ENCODE assay signal across 26 cellular contexts in genomic region chr16:69138608-69139007, GRCh38. TPM values are rescaled to one million over a fixed set of nuclear protein-coding genes. Genes with fewer than 3 reads are reported as not detected.
DNase-seq lines count a peak whose midpoint lies in the region; ATAC-seq, FAIRE-seq and TF ChIP-seq lines count a peak whose summit lies in the region.
"Had no signal": no experiment of that assay in that cellular context is flagged by ENCODE, and none has a peak within 500 bp of the region (broad histone marks: within the 10 kb centered on the region; RNA-seq: fewer than 3 reads in every experiment).

No MANE protein-coding gene starts in this region.

- H2AFZ ChIP-seq in GM12878 (ENCODE audit: control insufficient read depth, low read depth, low read length) (no peak overlapping the region), osteoblast (ENCODE audit: low read length) (no peak overlapping the region)
- H2AFZ ChIP-seq: GM23338 had no signal

- H3K36me3 ChIP-seq in GM12878 (ENCODE audit: control insufficient read depth in 2 of 2, insufficient read depth in 2 of 2, low read length in 1 of 2) (peaks cover 19 to 29% of the 10 kb centered on the region in 2 experiments), osteoblast (ENCODE audit: insufficient read depth, low read length) (peaks cover 62% of the 10 kb centered on the region)

- H3K27me3 Mint-ChIP-seq in activated T-cell treated with anti-CD3 and anti-CD28 coated beads, Interleukin-2, amount 50 U/mL, for 72 hours (ENCODE audit: low read depth): no peaks in the 10 kb centered on the region
- H3K27me3 Mint-ChIP-seq in glutamatergic neuron (ENCODE audit: unreplicated experiment): peaks cover 2% of the 10 kb centered on the region
- H3K27me3 Mint-ChIP-seq: CD4-positive, alpha-beta T cell; CD8-positive, alpha-beta memory T cell had no signal

- FAIRE-seq in GM12878 (lab: Jason Lieb, UNC): no peak
- FAIRE-seq: A549, D721Med, GM12891, GM18507 had no signal

- TF ChIP-seq RAD21 in GM12878 (IDR thresholded peaks at IDR 0.05; ENCODE audit: insufficient read depth, low read depth, low read length): no peak

- no peaks in the 10 kb centered on the region for H3K9me3 Mint-ChIP-seq in activated T-cell treated with anti-CD3 and anti-CD28 coated beads, Interleukin-2, amount 50 U/mL, for 72 hours
- peaks cover 6% of the 10 kb centered on the region for H3K9me3 Mint-ChIP-seq in glutamatergic neuron (ENCODE audit: unreplicated experiment)
- H3K9me3 Mint-ChIP-seq: CD14-positive monocyte; CD4-positive, alpha-beta T cell; CD8-positive, alpha-beta memory T cell; GM23338; H9 had no signal

- no peak for TF ChIP-seq POLR2A in GM12878 (IDR thresholded peaks at IDR 0.05; ENCODE audit: low read depth, low read length)

- RAD21 ChIA-PET in GM12878 (lab: Charles Lee; ENCODE audit: unreplicated experiment): no interaction called here

- in situ Hi-C loops in GM12878 (cut with MboI): no loop called here

- no peak for ATAC-seq in activated T-cell treated with anti-CD3 and anti-CD28 coated beads, Interleukin-2, amount 50 U/mL, for 72 hours (replicated peaks in 1 of 2)
- ATAC-seq in GM12878: no peak
- ATAC-seq: A549, GM23338, HCT116 had no signal

- H3K79me2 ChIP-seq in GM12878 (ENCODE audit: control insufficient read depth, insufficient read depth, low read length) (peaks cover 33% of the 10 kb centered on the region), osteoblast (ENCODE audit: insufficient read depth, low read length) (peaks cover 67% of the 10 kb centered on the region)

- H3K4me1 Mint-ChIP-seq in activated T-cell treated with anti-CD3 and anti-CD28 coated beads, Interleukin-2, amount 50 U/mL, for 72 hours (ENCODE audit: low read depth): peaks cover 36% of the 10 kb centered on the region
- peaks cover 39% of the 10 kb centered on the region for H3K4me1 Mint-ChIP-seq in glutamatergic neuron (ENCODE audit: low read depth, unreplicated experiment)

- intact Hi-C loops in GM12878 (cut with micrococcal nuclease; ENCODE audit: unreplicated experiment): no loop called here

- H3K27ac ChIP-seq in GM12878 (ENCODE audit: control insufficient read depth, insufficient read depth) (no peak overlapping the region), osteoblast (ENCODE audit: low read depth, low read length) (no peak overlapping the region)
- H3K27ac ChIP-seq: A549; BLaER1 treated with 17β-estradiol and CSF1 and Interleukin-3, amounts not matched to agents 10 nM and 100 nM had no signal

- POLR2A ChIA-PET in GM12878 (lab: Charles Lee): no interaction called here

- H3K27me3 ChIP-seq in GM12878 (replicated peaks in 1 of 2; ENCODE audit: control insufficient read depth in 2 of 2, insufficient read depth in 2 of 2, low read length in 1 of 2) (no peaks in the 10 kb centered on the region), osteoblast (ENCODE audit: insufficient read depth, low read length) (no peaks in the 10 kb centered on the region)
- H3K27me3 ChIP-seq: BE2C; BLaER1 treated with 17β-estradiol and CSF1 and Interleukin-3, amounts not matched to agents 10 nM and 100 nM had no signal

- no peak overlapping the region for H3K4me3 Mint-ChIP-seq in activated T-cell treated with anti-CD3 and anti-CD28 coated beads, Interleukin-2, amount 50 U/mL, for 72 hours
- no peak overlapping the region for H3K4me3 Mint-ChIP-seq in glutamatergic neuron (ENCODE audit: unreplicated experiment)
- H3K4me3 Mint-ChIP-seq: CD14-positive monocyte; CD4-positive, alpha-beta T cell; CD8-positive, alpha-beta memory T cell; GM23338; H9 had no signal

- no TSS peak for BruUV-seq in GM12878 (replicated peaks; lab: Mats Ljungman, UMichigan)

- CTCF ChIA-PET in GM12878 (lab: Yijun Ruan, JAX): no interaction called here

- H3K4me1 ChIP-seq in GM12878 (ENCODE audit: control insufficient read depth, insufficient read depth, low read length) (peaks cover 2% of the 10 kb centered on the region; the same call in 1 of the 2 replicates), osteoblast (ENCODE audit: insufficient read depth, low read length) (peaks cover 8% of the 10 kb centered on the region)
- H3K4me1 ChIP-seq: BE2C had no signal

- H3K27ac Mint-ChIP-seq in activated T-cell treated with anti-CD3 and anti-CD28 coated beads, Interleukin-2, amount 50 U/mL, for 72 hours: peak overlapping the region; percentile 12
- peak overlapping the region; percentile 49 for H3K27ac Mint-ChIP-seq in glutamatergic neuron (ENCODE audit: unreplicated experiment)
- H3K27ac Mint-ChIP-seq: CD14-positive monocyte; CD4-positive, alpha-beta T cell; GM23338; H9 had no signal

- no peak overlapping the region for H3K9ac ChIP-seq in GM12878 (ENCODE audit: control insufficient read depth, insufficient read depth, low read length)
- H3K9ac ChIP-seq: BLaER1 treated with 17β-estradiol and CSF1 and Interleukin-3, amounts not matched to agents 10 nM and 100 nM had no signal

- H3K36me3 Mint-ChIP-seq in activated T-cell treated with anti-CD3 and anti-CD28 coated beads, Interleukin-2, amount 50 U/mL, for 72 hours (ENCODE audit: insufficient read depth in 2 of 2): peaks cover 11 to 29% of the 10 kb centered on the region in 2 donors
- peaks cover 4% of the 10 kb centered on the region for H3K36me3 Mint-ChIP-seq in glutamatergic neuron (ENCODE audit: unreplicated experiment)

- no peak for TF ChIP-seq EP300 in GM12878 (IDR thresholded peaks at IDR 0.05; ENCODE audit: borderline replicate concordance in 1 of 2, control insufficient read depth in 1 of 2, low read depth in 2 of 2, low read length in 2 of 2)

- SMC1A ChIA-PET in GM12878 (lab: Charles Lee; ENCODE audit: uncharacterized antibody, unreplicated experiment): no interaction called here

- no peak overlapping the region for H3K4me2 ChIP-seq in GM12878 (ENCODE audit: control insufficient read depth, insufficient read depth)
- no peak overlapping the region for H3K4me2 ChIP-seq in osteoblast (ENCODE audit: insufficient read depth, low read length)
- H3K4me2 ChIP-seq: A549; BLaER1 treated with 17β-estradiol and CSF1 and Interleukin-3, amounts not matched to agents 10 nM and 100 nM; GM23338 had no signal

- H3K4me3 ChIP-seq in GM12878 (no peak overlapping the region), osteoblast (ENCODE audit: insufficient read depth, low read length) (no peak overlapping the region)
- H3K4me3 ChIP-seq: A549; BLaER1 treated with 17β-estradiol and CSF1 and Interleukin-3, amounts not matched to agents 10 nM and 100 nM; GM23338 had no signal

- 84% methylated on average over 2 of the region's 2 CpGs for WGBS in GM12878 (ENCODE audit: insufficient coverage, insufficient replicate concordance, low lambda C conversion rate, missing lambda C conversion rate)

- H3K9me3 ChIP-seq in GM12878 (replicated peaks; ENCODE audit: control insufficient read depth, insufficient read depth, low read length) (no peaks in the 10 kb centered on the region), osteoblast (ENCODE audit: low read depth, low read length) (no peaks in the 10 kb centered on the region)
- H3K9me3 ChIP-seq: A549; BE2C; BLaER1 treated with 17β-estradiol and CSF1 and Interleukin-3, amounts not matched to agents 10 nM and 100 nM had no signal

- no peak for TF ChIP-seq CTCF in GM12878 (IDR thresholded peaks at IDR 0.05 in 2 of 3, conservative IDR thresholded peaks at IDR 0.05 in 1 of 3; ENCODE audit: control insufficient read depth in 2 of 3, extremely low read depth in 1 of 3, insufficient read depth in 1 of 3, low read depth in 3 of 3, low read length in 3 of 3)
- TF ChIP-seq CTCF in glutamatergic neuron (IDR thresholded peaks at IDR 0.05; ENCODE audit: partially characterized antibody, unreplicated experiment): no peak
- TF ChIP-seq CTCF in osteoblast (IDR thresholded peaks at IDR 0.05; ENCODE audit: extremely low read depth, low read depth, low read length): no peak

- H4K20me1 ChIP-seq in GM12878 (ENCODE audit: control insufficient read depth, insufficient read depth) (no peaks in the 10 kb centered on the region), osteoblast (ENCODE audit: insufficient read depth, low read length) (peaks cover 2% of the 10 kb centered on the region)

- DNase-seq in activated T-cell treated with anti-CD3 and anti-CD28 coated beads, Interleukin-2, amount 50 U/mL, for 72 hours: no peak
- DNase-seq in activated T-cell treated with anti-CD3 and anti-CD28 coated beads, Interleukin-2, amount 50 U/mL, for 48 hours: no peak
- DNase-seq in GM12878 (ENCODE audit: low read depth, low spot score): no peak
- no peak for DNase-seq in glutamatergic neuron
- no peak for DNase-seq in NCI-H1436 treated with DMSO at 0.1 percent for 48 hours (lab: John Stamatoyannopoulos, UW)
- DNase-seq in osteoblast (ENCODE audit: insufficient read length, low spot score, missing footprints): no peak
- DNase-seq: 8988T; ACHN; AML-193; BE2C; CD4-positive, alpha-beta T cell; CD8-positive, alpha-beta memory T cell; DMS 273 treated with DMSO at 0.1 percent for 48 hours; DMS79; EL; GDM1; H9 had no signal

RNA-seq across cellular contexts. Expression of gene UTP4, which starts 6.2 kb away (rescaled TPM):
- 100 to 1,000 TPM in 1 of 2 donors, 10 to 100 TPM in 1; 81.7 to 112 TPM for total RNA-seq in activated T-cell treated with anti-CD3 and anti-CD28 coated beads, Interleukin-2, amount 50 U/mL, for 72 hours
- total RNA-seq in GM12878 (2013; cell fraction: nucleolus; rRNA removed): 38.2 and 39.3 TPM in 2 replicates
- total RNA-seq in GM12878 (2014; rRNA removed) (32.4 and 34.6 TPM in 2 replicates), GM12878 (2014; rRNA removed; fragmentation: Illumina TruSeq; extraction: Trizol) (30.9 and 32.5 TPM in 2 replicates), GM12878 (2021) (80.9 and 82.2 TPM in 2 replicates), glutamatergic neuron (ENCODE audit: unreplicated experiment) (70.7 TPM), osteoblast (17.4 and 18.0 TPM in 2 replicates)
- polyA plus RNA-seq in GM12878 (2011; ENCODE audit: low read depth): 37.1 TPM
- polyA plus RNA-seq in GM12878 (2011; rRNA removed) (84.0 and 101 TPM in 2 replicates), GM12878 (2014; fragmentation: Illumina TruSeq; extraction: Trizol) (97.7 and 111 TPM in 2 replicates), GM12878 (2014; fragmentation: Nextera tagmentation; extraction: Ambion mirVana) (10 to 100 TPM; 52.5 to 85.8 TPM), GM12878 (2014; rRNA removed) (67.5 and 73.4 TPM in 2 replicates), GM12878 (2016; fragmentation: Nextera tagmentation; extraction: Ambion mirVana) (100 to 1,000 TPM; 126 to 131 TPM)
- polyA plus RNA-seq in GM12878 (2011; cell fraction: cytosol; rRNA removed): 78.8 and 86.9 TPM in 2 replicates
- polyA plus RNA-seq in GM12878 (2011; cell fraction: nucleus; rRNA removed): 75.7 and 80.1 TPM in 2 replicates
- 38.1 and 42.2 TPM in 2 replicates for polyA plus RNA-seq in GM12878 (2012)
- polyA minus RNA-seq in GM12878 (2011; rRNA and poly(A)+ RNA removed): 133 and 164 TPM in 2 replicates
- 25.5 and 45.0 TPM in 2 replicates for polyA minus RNA-seq in GM12878 (2011; cell fraction: cytosol; rRNA and poly(A)+ RNA removed)
- polyA minus RNA-seq in GM12878 (2011; cell fraction: nucleus; rRNA and poly(A)+ RNA removed): 21.5 and 43.9 TPM in 2 replicates

RNA-seq across cellular contexts. Expression of gene CHTF8, which starts 6.2 kb away (rescaled TPM):
- 100 to 1,000 TPM; 159 to 185 TPM for total RNA-seq in activated T-cell treated with anti-CD3 and anti-CD28 coated beads, Interleukin-2, amount 50 U/mL, for 72 hours
- 47.3 and 60.4 TPM in 2 replicates for total RNA-seq in GM12878 (2013; cell fraction: nucleolus; rRNA removed)
- 42.0 and 44.1 TPM in 2 replicates for total RNA-seq in GM12878 (2014; rRNA removed)
- 91.6 and 93.4 TPM in 2 replicates for total RNA-seq in GM12878 (2014; rRNA removed; fragmentation: Illumina TruSeq; extraction: Trizol)
- 130 and 133 TPM in 2 replicates for total RNA-seq in GM12878 (2021)
- polyA plus RNA-seq in GM12878 (2011; ENCODE audit: low read depth): 55.6 TPM
- 78.0 and 121 TPM in 2 replicates for polyA plus RNA-seq in GM12878 (2011; rRNA removed)
- 164 and 178 TPM in 2 replicates for polyA plus RNA-seq in GM12878 (2011; cell fraction: cytosol; rRNA removed)
- 64.6 and 64.7 TPM in 2 replicates for polyA plus RNA-seq in GM12878 (2011; cell fraction: nucleus; rRNA removed)
- polyA plus RNA-seq in GM12878 (2012): 67.6 and 70.3 TPM in 2 replicates
- polyA plus RNA-seq in GM12878 (2014; fragmentation: Illumina TruSeq; extraction: Trizol): 136 and 159 TPM in 2 replicates
- polyA plus RNA-seq in GM12878 (2014; fragmentation: Nextera tagmentation; extraction: Ambion mirVana): 10 to 100 TPM; 18.5 to 52.7 TPM
- 146 and 153 TPM in 2 replicates for polyA plus RNA-seq in GM12878 (2014; rRNA removed)
- polyA plus RNA-seq in GM12878 (2016; fragmentation: Nextera tagmentation; extraction: Ambion mirVana): 100 to 1,000 TPM; 101 to 103 TPM
- 65.8 and 129 TPM in 2 replicates for polyA minus RNA-seq in GM12878 (2011; rRNA and poly(A)+ RNA removed)
- polyA minus RNA-seq in GM12878 (2011; cell fraction: cytosol; rRNA and poly(A)+ RNA removed): 37.8 and 41.9 TPM in 2 replicates
- polyA minus RNA-seq in GM12878 (2011; cell fraction: nucleus; rRNA and poly(A)+ RNA removed): 14.6 and 21.5 TPM in 2 replicates
- total RNA-seq in glutamatergic neuron (ENCODE audit: unreplicated experiment): 116 TPM
- total RNA-seq in osteoblast: 48.0 and 52.1 TPM in 2 replicates

RNA-seq across cellular contexts. Expression of gene HAS3, which starts 33.2 kb away (rescaled TPM):
- total RNA-seq in activated T-cell treated with anti-CD3 and anti-CD28 coated beads, Interleukin-2, amount 50 U/mL, for 72 hours: 1 to 10 TPM; 1.2 to 1.4 TPM
- total RNA-seq in GM12878 (2013; cell fraction: nucleolus; rRNA removed): 0.51 and 0.84 TPM in 2 replicates
- total RNA-seq in GM12878 (2014; rRNA removed) (0.06 TPM in 1 of 2 replicates, not detected in the other), GM12878 (2014; rRNA removed; fragmentation: Illumina TruSeq; extraction: Trizol) (0.05 and 0.13 TPM in 2 replicates), GM12878 (2021) (0.32 and 0.56 TPM in 2 replicates), glutamatergic neuron (ENCODE audit: unreplicated experiment) (0.42 TPM), osteoblast (1.4 and 1.5 TPM in 2 replicates)
- 0.21 TPM for polyA plus RNA-seq in GM12878 (2011; ENCODE audit: low read depth)
- polyA plus RNA-seq in GM12878 (2011; rRNA removed) (0.22 TPM in 2 replicates), GM12878 (2014; fragmentation: Illumina TruSeq; extraction: Trizol) (0.16 and 0.19 TPM in 2 replicates), GM12878 (2014; fragmentation: Nextera tagmentation; extraction: Ambion mirVana) (under 1 TPM in 1 of 2 experiments, not detected in 1; 0.09 TPM), GM12878 (2014; rRNA removed) (0.18 and 0.36 TPM in 2 replicates), GM12878 (2016; fragmentation: Nextera tagmentation; extraction: Ambion mirVana) (under 1 TPM in 1 of 2 experiments, not detected in 1; 0.48 TPM)
- polyA plus RNA-seq in GM12878 (2011; cell fraction: cytosol; rRNA removed): 0.19 and 0.25 TPM in 2 replicates
- polyA plus RNA-seq in GM12878 (2011; cell fraction: nucleus; rRNA removed): 0.60 and 0.82 TPM in 2 replicates
- polyA plus RNA-seq in GM12878 (2012): 0.12 and 0.17 TPM in 2 replicates
- 0.15 and 0.46 TPM in 2 replicates for polyA minus RNA-seq in GM12878 (2011; rRNA and poly(A)+ RNA removed)
- 0.40 TPM in 1 of 2 replicates, not detected in the other for polyA minus RNA-seq in GM12878 (2011; cell fraction: cytosol; rRNA and poly(A)+ RNA removed)
- polyA minus RNA-seq in GM12878 (2011; cell fraction: nucleus; rRNA and poly(A)+ RNA removed): 0.19 and 0.24 TPM in 2 replicates
- total RNA-seq: H4 had no signal
- polyA plus RNA-seq: CD14-positive monocyte had no signal

RNA-seq across cellular contexts. Expression of gene SNTB2, which starts 48.4 kb away (rescaled TPM):
- 10 to 100 TPM; 21.1 to 21.9 TPM for total RNA-seq in activated T-cell treated with anti-CD3 and anti-CD28 coated beads, Interleukin-2, amount 50 U/mL, for 72 hours
- 4.0 and 5.5 TPM in 2 replicates for total RNA-seq in GM12878 (2013; cell fraction: nucleolus; rRNA removed)
- 5.2 and 6.9 TPM in 2 replicates for total RNA-seq in GM12878 (2014; rRNA removed)
- total RNA-seq in GM12878 (2014; rRNA removed; fragmentation: Illumina TruSeq; extraction: Trizol): 4.8 and 5.5 TPM in 2 replicates
- 12.7 and 15.7 TPM in 2 replicates for total RNA-seq in GM12878 (2021)
- 1.5 TPM for polyA plus RNA-seq in GM12878 (2011; ENCODE audit: low read depth)
- 6.6 TPM in 2 replicates for polyA plus RNA-seq in GM12878 (2011; rRNA removed)
- 3.8 and 4.3 TPM in 2 replicates for polyA plus RNA-seq in GM12878 (2011; cell fraction: cytosol; rRNA removed)
- polyA plus RNA-seq in GM12878 (2011; cell fraction: nucleus; rRNA removed): 7.3 and 7.5 TPM in 2 replicates
- 1.9 and 2.6 TPM in 2 replicates for polyA plus RNA-seq in GM12878 (2012)
- 4.7 and 4.8 TPM in 2 replicates for polyA plus RNA-seq in GM12878 (2014; fragmentation: Illumina TruSeq; extraction: Trizol)
- 1 to 10 TPM; 1.2 to 1.4 TPM for polyA plus RNA-seq in GM12878 (2014; fragmentation: Nextera tagmentation; extraction: Ambion mirVana)
- polyA plus RNA-seq in GM12878 (2014; rRNA removed): 6.5 and 7.9 TPM in 2 replicates
- 1 to 10 TPM; 1.3 to 2.2 TPM for polyA plus RNA-seq in GM12878 (2016; fragmentation: Nextera tagmentation; extraction: Ambion mirVana)
- polyA minus RNA-seq in GM12878 (2011; rRNA and poly(A)+ RNA removed): 6.2 and 7.2 TPM in 2 replicates
- polyA minus RNA-seq in GM12878 (2011; cell fraction: cytosol; rRNA and poly(A)+ RNA removed): 7.0 and 7.4 TPM in 2 replicates
- 6.0 and 7.0 TPM in 2 replicates for polyA minus RNA-seq in GM12878 (2011; cell fraction: nucleus; rRNA and poly(A)+ RNA removed)
- 26.8 TPM for total RNA-seq in glutamatergic neuron (ENCODE audit: unreplicated experiment)
- total RNA-seq in osteoblast: 35.5 and 38.6 TPM in 2 replicates
